ENCODE assay signal across 9 cellular contexts in the genomic region with DNA sequence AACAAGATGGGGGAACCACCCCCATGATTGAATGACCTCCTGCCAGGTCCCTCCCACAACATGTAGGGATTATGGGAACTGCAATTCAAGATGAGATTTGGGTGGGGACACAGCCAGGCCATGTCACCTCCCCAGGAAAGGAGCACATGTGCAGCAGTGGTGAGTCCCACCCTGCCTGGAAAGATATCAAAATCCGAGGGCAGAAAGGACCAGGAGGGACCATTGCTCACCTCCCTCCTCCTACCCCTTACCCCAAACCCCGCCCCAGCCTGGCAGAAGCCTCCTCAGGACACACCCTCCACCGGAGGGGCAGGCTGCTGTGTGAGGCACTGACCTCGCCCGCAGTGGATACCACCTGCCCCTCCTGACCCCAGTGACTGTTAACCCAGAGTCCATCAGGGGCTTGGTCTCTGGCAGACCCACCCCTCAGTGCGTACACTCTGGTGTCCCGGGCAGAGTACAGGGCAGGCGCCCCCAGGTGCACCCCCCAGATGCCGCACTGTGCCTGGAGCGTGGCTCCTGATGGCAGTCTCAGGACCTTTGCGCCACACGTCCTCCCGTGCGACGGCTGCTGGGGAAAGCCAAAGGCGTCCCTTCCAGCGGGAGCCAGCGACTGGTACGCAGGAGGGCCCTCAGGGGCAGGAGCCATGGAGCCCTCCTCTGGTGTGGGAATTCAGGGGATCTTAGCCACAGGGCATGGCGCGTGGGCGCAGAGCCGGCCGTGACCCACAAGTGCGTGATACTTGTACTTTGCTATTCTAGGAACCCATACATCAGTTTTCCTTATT. TPM values are rescaled to one million over a fixed set of nuclear protein-coding genes. Genes with fewer than 3 reads are reported as not detected.
A peak's percentile ranks its signal among the peaks of the same experiment; 100 is the strongest.
DNase-seq lines count a peak whose midpoint lies in the region; ATAC-seq and TF ChIP-seq lines count a peak whose summit lies in the region.
"Had no signal": no experiment of that assay in that cellular context is flagged by ENCODE, and none has a peak within 500 bp of the region (broad histone marks: within the 10 kb centered on the region; RNA-seq: fewer than 3 reads in every experiment).

No MANE protein-coding gene starts in this region.

- 90 to 91% methylated on average over 25 of the region's 25 CpGs for WGBS in heart right ventricle, 2 donors
- WGBS in aorta, 2 donors: 91% methylated on average over 25 of the region's 25 CpGs

- H3K36me3 ChIP-seq in heart right ventricle (peaks cover 0 to 66% (median 7%) of the 10 kb centered on the region in 9 donors), left ventricle myocardium inferior (peaks cover 30% of the 10 kb centered on the region), aorta (ENCODE audit: control insufficient read depth in 1 of 2, insufficient read depth in 2 of 2, low read length in 1 of 2) (peaks cover 0 to 5% of the 10 kb centered on the region in 2 donors)

- H3K4me3 Mint-ChIP-seq in natural killer cell: no peak overlapping the region
- H3K4me3 Mint-ChIP-seq: activated T-helper 1 cell treated with anti-CD3 and anti-CD28 coated beads, Interleukin-12 subunit alpha, Interleukin-12 subunit beta, Interleukin-2, Interleukin-4 antibody, amounts not matched to agents 30 ng/mL and 10 ng/mL and 1 ng/mL, durations not matched to agents 14 hours and 24 hours and 36 hours had no signal

- peak overlapping the region in 1 of 2 donors; percentile 64 for H3K27ac Mint-ChIP-seq in natural killer cell
- H3K27ac Mint-ChIP-seq: activated T-helper 1 cell treated with anti-CD3 and anti-CD28 coated beads, Interleukin-12 subunit alpha, Interleukin-12 subunit beta, Interleukin-2, Interleukin-4 antibody, amounts not matched to agents 30 ng/mL and 10 ng/mL and 1 ng/mL, durations not matched to agents 14 hours and 24 hours and 36 hours had no signal

- no peaks in the 10 kb centered on the region for H3K27me3 Mint-ChIP-seq in natural killer cell (ENCODE audit: low read depth in 2 of 2)

- H3K9me3 Mint-ChIP-seq in natural killer cell: no peaks in the 10 kb centered on the region
- H3K9me3 Mint-ChIP-seq: activated T-helper 1 cell treated with anti-CD3 and anti-CD28 coated beads, Interleukin-12 subunit alpha, Interleukin-12 subunit beta, Interleukin-2, Interleukin-4 antibody, amounts not matched to agents 30 ng/mL and 10 ng/mL and 1 ng/mL, durations not matched to agents 14 hours and 24 hours and 36 hours had no signal

- TF ChIP-seq CTCF in heart right ventricle (IDR thresholded peaks at IDR 0.05): no peak
- TF ChIP-seq CTCF in left ventricle myocardium inferior (IDR thresholded peaks at IDR 0.05; ENCODE audit: borderline replicate concordance): no peak
- no peak for TF ChIP-seq CTCF in coronary artery (IDR thresholded peaks at IDR 0.05)
- no peak for TF ChIP-seq CTCF in natural killer cell (IDR thresholded peaks at IDR 0.05)

- H3K27me3 ChIP-seq in heart right ventricle (no peaks in the 10 kb centered on the region), left ventricle myocardium inferior (ENCODE audit: low read depth) (no peaks in the 10 kb centered on the region), aorta (ENCODE audit: control insufficient read depth in 1 of 2, insufficient read depth in 2 of 2, low read length in 1 of 2) (no peaks in the 10 kb centered on the region)

- intact Hi-C loops in heart right ventricle (cut with DNase I) (loop anchor here in 3 of 10 donors (5.0 to 10.0 kb wide), 4 partner anchors 32 to 65 kb away; no protein-coding TSS in a partner anchor), left ventricle myocardium inferior (cut with micrococcal nuclease) (no loop called here), natural killer cell (cut with micrococcal nuclease) (no loop called here), aorta (cut with DNase I) (no loop called here)

- no peak overlapping the region for H3K27ac ChIP-seq in heart right ventricle
- H3K27ac ChIP-seq in left ventricle myocardium inferior (replicated peaks): no peak overlapping the region
- H3K27ac ChIP-seq in coronary artery: peak overlapping the region; percentile 16 to 41
- H3K27ac ChIP-seq in aorta (ENCODE audit: low read depth in 1 of 2, low read length in 2 of 2): no peak overlapping the region

- ATAC-seq in heart right ventricle (peak in 5 of 8 donors; percentile 7 to 30 (median 23)), natural killer cell (peak in 2 of 3 donors; percentile 14 to 38), aorta (ENCODE audit: low FRiP score) (peak; percentile 17)

- H3K4me1 ChIP-seq in heart right ventricle: peaks cover 0 to 12% (median 4%) of the 10 kb centered on the region in 9 donors
- peaks cover 22% of the 10 kb centered on the region for H3K4me1 ChIP-seq in left ventricle myocardium inferior
- no peaks in the 10 kb centered on the region for H3K4me1 ChIP-seq in aorta (ENCODE audit: control insufficient read depth in 1 of 2, insufficient read depth in 2 of 2, low read length in 2 of 2)

- no peak for DNase-seq in heart right ventricle
- DNase-seq in left ventricle myocardium inferior: no peak
- DNase-seq in coronary artery (ENCODE audit: low spot score): no peak
- no peak for DNase-seq in natural killer cell
- no peak for DNase-seq in aorta
- no peak for DNase-seq in NCI-H1694 (lab: John Stamatoyannopoulos, UW)
- no peak for DNase-seq in stimulated activated CD4-positive, alpha-beta T cell treated with anti-CD3 and anti-CD28 coated beads, Interleukin-2, amount 100 ng/mL, for 24 hours
- DNase-seq in activated CD4-positive, alpha-beta T cell treated with anti-CD3 and anti-CD28 coated beads, Interleukin-2, amount 50 U/mL, for 4 hours: no peak

- no peak overlapping the region for H3K4me3 ChIP-seq in heart right ventricle
- no peak overlapping the region for H3K4me3 ChIP-seq in left ventricle myocardium inferior
- H3K4me3 ChIP-seq in coronary artery: no peak overlapping the region
- H3K4me3 ChIP-seq in aorta (ENCODE audit: low read length in 2 of 2): no peak overlapping the region

- H3K9me3 ChIP-seq in heart right ventricle: no peaks in the 10 kb centered on the region
- no peaks in the 10 kb centered on the region for H3K9me3 ChIP-seq in left ventricle myocardium inferior (replicated peaks)
- H3K9me3 ChIP-seq in aorta (ENCODE audit: control insufficient read depth, low read length): no peaks in the 10 kb centered on the region

- H3K36me3 Mint-ChIP-seq in natural killer cell: no peaks in the 10 kb centered on the region

- peaks cover 10 to 17% of the 10 kb centered on the region in 2 donors for H3K4me1 Mint-ChIP-seq in natural killer cell

RNA-seq across cellular contexts. Expression of a gene that starts 20.9 kb away (rescaled TPM):
- 100 to 1,000 TPM in 1 of 10 donors, 10 to 100 TPM in 9; 64.9 to 101 (median 73.0) TPM for total RNA-seq in heart right ventricle
- polyA plus RNA-seq in heart right ventricle: 100 to 1,000 TPM in 1 of 2 donors, 10 to 100 TPM in 1; 47.8 to 102 TPM
- total RNA-seq in left ventricle myocardium inferior: 88.4 TPM
- 10 to 100 TPM; 73.8 to 77.0 (median 74.6) TPM for total RNA-seq in natural killer cell
- 10 to 100 TPM; 90.7 to 94.4 TPM for total RNA-seq in aorta
- polyA plus RNA-seq in aorta: 10 to 100 TPM; 25.8 to 38.2 TPM

RNA-seq across cellular contexts. Expression of a gene that starts 36.3 kb away (rescaled TPM):
- 10 to 100 TPM; 33.0 to 50.2 (median 39.2) TPM for total RNA-seq in heart right ventricle
- 10 to 100 TPM; 44.4 to 61.2 TPM for polyA plus RNA-seq in heart right ventricle
- total RNA-seq in left ventricle myocardium inferior: 40.6 TPM
- 10 to 100 TPM; 18.5 to 23.1 (median 22.7) TPM for total RNA-seq in natural killer cell
- total RNA-seq in aorta: 10 to 100 TPM; 30.3 to 44.3 TPM
- polyA plus RNA-seq in aorta: 10 to 100 TPM; 44.6 to 71.6 TPM

RNA-seq across cellular contexts. Expression of a gene that starts 49.5 kb away (rescaled TPM):
- 10 to 100 TPM in 3 of 10 donors, 1 to 10 TPM in 7; 6.3 to 13.9 (median 9.3) TPM for total RNA-seq in heart right ventricle
- polyA plus RNA-seq in heart right ventricle: 10 to 100 TPM in 1 of 2 donors, 1 to 10 TPM in 1; 7.2 to 10.7 TPM
- 8.5 TPM for total RNA-seq in left ventricle myocardium inferior
- total RNA-seq in natural killer cell: 10 to 100 TPM; 15.7 to 24.6 (median 23.7) TPM
- 10 to 100 TPM; 17.5 to 18.1 TPM for total RNA-seq in aorta
- polyA plus RNA-seq in aorta: 10 to 100 TPM in 1 of 2 donors, 1 to 10 TPM in 1; 4.4 to 17.9 TPM

Comparison
In these comparisons a context has a peak if more than half of its experiments do, and no peak if none do; other contexts are left out.
1. H3K27ac ChIP-seq: peak in coronary artery (2 of 2); none in heart right ventricle (0 of 10), left ventricle myocardium inferior (single experiment) and aorta (0 of 2).
2. Peak in every context shown above with its lines, with median percentiles within 50 percentile points of each other: ATAC-seq.